ENCODE assay signal across 12 cellular contexts in the genomic region with DNA sequence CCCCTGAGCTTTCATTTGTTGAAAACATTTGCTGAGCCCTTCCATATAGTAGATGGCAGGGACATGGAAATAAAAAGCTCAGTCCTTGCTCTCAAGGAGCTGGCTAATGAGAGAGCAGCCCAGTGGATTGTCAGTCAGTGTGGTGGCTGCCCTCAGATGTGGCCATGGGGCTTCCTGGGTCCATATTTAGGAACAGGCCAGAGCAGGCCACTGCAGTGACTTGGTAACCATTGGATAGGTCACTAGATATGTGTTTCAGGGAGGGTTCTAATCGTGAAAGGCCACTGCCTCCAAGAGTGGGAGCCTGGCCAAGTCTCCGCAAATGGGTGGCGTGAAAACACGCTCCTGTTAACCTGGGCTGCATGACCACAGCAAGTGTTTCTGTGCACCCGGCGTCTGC.
"Had no signal": no experiment of that assay in that cellular context is flagged by ENCODE, and none has a peak within 500 bp of the region (broad histone marks: within the 10 kb centered on the region; RNA-seq: fewer than 3 reads in every experiment).

No MANE protein-coding gene starts in this region.

- H3K9me3 ChIP-seq: pancreas, thyroid gland had no signal

- ATAC-seq: naive thymus-derived CD4-positive, alpha-beta T cell; stimulated activated memory B cell treated with anti-CD40 and anti-IgM and Interleukin-4, amounts not matched to agents 10 μg/mL and 1 μg/mL and 100 μg/mL, for 72 hours had no signal

- H3K4me3 ChIP-seq: hepatocyte, pancreas, thyroid gland had no signal

- H3K27ac ChIP-seq: hepatocyte, pancreas, thyroid gland had no signal

- DNase-seq: activated CD4-positive, alpha-beta T cell treated with anti-CD3 and anti-CD28 coated beads, Interleukin-2, amount 10 ng/mL, durations not matched to agents 7 days and 5 days; activated naive CD8-positive, alpha-beta T cell treated with anti-CD3 and anti-CD28 coated beads for 36 hours; cerebellar nuclear complex; effector memory CD4-positive, alpha-beta T cell; islet precursor cell; mammary epithelial cell; naive thymus-derived CD4-positive, alpha-beta T cell; pancreas; T-helper 9 cell; thyroid gland had no signal

- H3K27me3 ChIP-seq: hepatocyte, pancreas, thyroid gland had no signal

- H3K36me3 ChIP-seq: pancreas, thyroid gland had no signal
